ENCODE assay signal across 8 cellular contexts in the genomic region with DNA sequence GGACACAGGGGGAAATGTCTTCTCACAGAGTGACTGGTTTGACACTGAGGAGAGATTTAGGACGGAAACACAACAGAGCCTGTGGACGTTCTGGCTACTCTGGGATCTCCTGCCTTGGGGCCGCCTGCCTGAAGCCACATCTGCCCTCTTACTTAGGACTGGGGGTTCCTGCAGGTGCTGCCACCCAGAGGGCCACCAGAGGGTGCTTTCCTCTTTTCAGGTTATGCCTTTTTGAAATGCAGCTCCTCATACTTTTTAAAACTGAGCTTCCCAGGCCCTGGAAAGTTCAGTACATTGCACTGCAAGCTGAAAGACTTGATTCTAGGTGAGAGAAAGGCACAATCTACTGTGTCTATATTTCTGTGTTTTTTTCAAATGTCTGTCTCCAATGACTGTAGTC.
DNase-seq lines count a peak whose midpoint lies in the region; ATAC-seq and TF ChIP-seq lines count a peak whose summit lies in the region.

No MANE protein-coding gene starts in this region.

- no CpG with 5 or more reads among the region's 3 CpGs for WGBS in SK-N-SH (ENCODE audit: low lambda C conversion rate)
- WGBS in transverse colon (ENCODE audit: low coverage in 1 of 2), 2 donors, result 91% methylated on average over 3 of the region's 3 CpGs; no CpG with 5 or more reads in 1 of the 2 donors

- intact Hi-C loops in Right ventricle myocardium superior (cut with DNase I), result no loop called here
- intact Hi-C loops in transverse colon (cut with DNase I; ENCODE audit: low total_unique reads), result loop anchor here (10.0 kb wide), 1 partner anchor 175 kb away; no protein-coding TSS in a partner anchor

- no peak overlapping the region for H3K27ac ChIP-seq in SK-N-SH (ENCODE audit: low read depth in 2 of 2, low read length in 1 of 2)
- H3K27ac ChIP-seq in transverse colon, result no peak overlapping the region

- TF ChIP-seq CTCF in SK-N-SH (IDR thresholded peaks at IDR 0.05) (peak; percentile 58), transverse colon (IDR thresholded peaks at IDR 0.05) (peak; percentile 27 to 42 (median 34))

- H3K9me3 ChIP-seq in SK-N-SH, result no peaks in the 10 kb centered on the region
- H3K9me3 ChIP-seq in transverse colon, result peaks cover 0 to 4% of the 10 kb centered on the region in 2 donors

- in situ Hi-C loops in transverse colon (cut with MboI; ENCODE audit: low pct_ligation_motif_present in 1 of 4, low pct_unique_long_range_greater_than_20kb in 1 of 4, low sequenced_read_pairs in 3 of 4), result no loop called here

- no peak overlapping the region for H3K4me2 ChIP-seq in SK-N-SH

- TF ChIP-seq RAD21 in SK-N-SH (IDR thresholded peaks at IDR 0.05; ENCODE audit: low read length), result peak; percentile 50

- H3K9me2 ChIP-seq in SK-N-SH, result no peaks in the 10 kb centered on the region

- H3K27me3 ChIP-seq in SK-N-SH (ENCODE audit: insufficient read depth), result no peaks in the 10 kb centered on the region
- H3K27me3 ChIP-seq in transverse colon, result no peaks in the 10 kb centered on the region

- peak; percentile 90 for ATAC-seq in HG02798 (IDR thresholded peaks at IDR 0.05; ENCODE audit: poor library complexity, unreplicated experiment)
- ATAC-seq in Right ventricle myocardium superior (ENCODE audit: poor library complexity), result peak; percentile 85
- no peak for ATAC-seq in GM21825 (IDR thresholded peaks at IDR 0.05; ENCODE audit: unreplicated experiment)
- ATAC-seq in HG03135 (IDR thresholded peaks at IDR 0.05; ENCODE audit: unreplicated experiment), result no peak

- H3K4me1 ChIP-seq in SK-N-SH (ENCODE audit: control insufficient read depth in 1 of 2, insufficient read depth in 2 of 2, low read depth in 1 of 2, low read length in 1 of 2) (peaks cover 2 to 12% of the 10 kb centered on the region in 2 experiments; a peak in 2 of 4 replicates), transverse colon (peaks cover 0 to 13% (median 2%) of the 10 kb centered on the region in 4 donors)

- DNase-seq in EH (ENCODE audit: low read depth), result peak; percentile 57
- DNase-seq in SK-N-SH, result peak; percentile 25
- no peak for DNase-seq in Right ventricle myocardium superior
- peak; percentile 28 for DNase-seq in transverse colon
- DNase-seq in H4 (ENCODE audit: low spot score), result no peak

- no peaks in the 10 kb centered on the region for H4K20me1 ChIP-seq in SK-N-SH (ENCODE audit: insufficient read depth)

- CTCF ChIA-PET in SK-N-SH (lab: Yijun Ruan, JAX), result interaction anchor here (0.6 to 2.1 kb wide), 6 partner anchors 8 to 20 kb away, joined by 3 to 6 read pairs (median 4); no protein-coding TSS in a partner anchor

- no peak for TF ChIP-seq POLR2A in transverse colon (IDR thresholded peaks at IDR 0.05)

- H3K36me3 ChIP-seq in SK-N-SH (replicated peaks in 1 of 2; ENCODE audit: control insufficient read depth in 1 of 2, insufficient read depth in 2 of 2, low read length in 1 of 2) (no peaks in the 10 kb centered on the region), transverse colon (no peaks in the 10 kb centered on the region)

- peaks cover 12% of the 10 kb centered on the region for H3F3A ChIP-seq in SK-N-SH (replicated peaks; ENCODE audit: insufficient read depth)

- H2AFZ ChIP-seq in SK-N-SH (ENCODE audit: low read depth), result no peak overlapping the region

- TF ChIP-seq EP300 in SK-N-SH (IDR thresholded peaks at IDR 0.05; ENCODE audit: borderline replicate concordance in 1 of 2, low read depth in 1 of 2, low read length in 1 of 2), result no peak
- TF ChIP-seq EP300 in transverse colon (IDR thresholded peaks at IDR 0.05; ENCODE audit: low read depth), result no peak

- H3K9ac ChIP-seq in SK-N-SH, result no peak overlapping the region

- H3K79me2 ChIP-seq in SK-N-SH (ENCODE audit: insufficient read depth), result no peaks in the 10 kb centered on the region

- POLR2A ChIA-PET in SK-N-SH (lab: Yijun Ruan, JAX), result interaction anchor here (1.0 kb wide), 1 partner anchor 173 kb away, joined by 4 read pairs; no protein-coding TSS in a partner anchor

- H3K4me3 ChIP-seq in SK-N-SH (ENCODE audit: low read depth in 2 of 2, low read length in 1 of 2) (no peak overlapping the region), transverse colon (no peak overlapping the region)

TF ChIP-seq in SK-N-SH, 30 proteins besides CTCF, POLR2A, EP300 and RAD21:
- no peak for TF ChIP-seq FOXJ3 (CRISPR knock-in tag; IDR thresholded peaks at IDR 0.05)
- no peak for TF ChIP-seq YY1 (IDR thresholded peaks at IDR 0.05; ENCODE audit: low read depth)
- no peak for TF ChIP-seq RCOR1 (IDR thresholded peaks at IDR 0.05; ENCODE audit: low read length)
- TF ChIP-seq SMC3 (IDR thresholded peaks at IDR 0.05; ENCODE audit: low read depth, low read length), result peak; percentile 53
- TF ChIP-seq ELF1 (IDR thresholded peaks at IDR 0.05), result no peak
- no peak for TF ChIP-seq EZH2phosphoT487 (IDR thresholded peaks at IDR 0.05; ENCODE audit: borderline replicate concordance, low read depth)
- TF ChIP-seq FOSL2 (IDR thresholded peaks at IDR 0.05; ENCODE audit: borderline replicate concordance, low read depth), result no peak

Comparison
In these comparisons a context has a peak if more than half of its experiments do, and no peak if none do; other contexts are left out.
1. DNase-seq: peak in EH (single experiment), SK-N-SH (single experiment) and transverse colon (single experiment); none in Right ventricle myocardium superior (single experiment) and H4 (single experiment).
2. ATAC-seq: peak in HG02798 (single experiment) and Right ventricle myocardium superior (single experiment); none in GM21825 (single experiment) and HG03135 (single experiment).